22 cellular contexts compared by ENCODE assay signal in the genomic region with DNA sequence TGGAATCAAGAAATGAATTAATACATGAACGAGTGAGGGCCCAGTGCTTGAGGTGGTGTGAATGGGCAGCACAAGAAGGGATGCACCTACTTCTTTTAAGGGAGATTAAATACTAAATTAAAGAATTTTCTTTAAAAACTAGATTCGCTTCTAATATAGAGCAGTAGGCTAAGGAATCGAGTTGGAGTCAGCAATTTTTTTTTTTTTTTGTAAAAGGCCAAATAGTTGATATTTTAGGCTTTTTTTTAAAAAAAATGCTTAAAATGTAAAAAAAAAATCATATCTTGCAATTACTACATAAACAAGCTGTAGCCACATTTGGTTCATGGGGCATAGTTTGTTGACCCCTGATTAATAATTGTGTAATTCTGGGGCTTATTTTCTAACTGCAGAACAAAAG. TPM values are rescaled to one million over a fixed set of nuclear protein-coding genes. Genes with fewer than 3 reads are reported as not detected.
DNase-seq lines count a peak whose midpoint lies in the region; ATAC-seq, FAIRE-seq and TF ChIP-seq lines count a peak whose summit lies in the region.
"Had no signal": no experiment of that assay in that cellular context is flagged by ENCODE, and none has a peak within 500 bp of the region (broad histone marks: within the 10 kb centered on the region; RNA-seq: fewer than 3 reads in every experiment).

No MANE protein-coding gene starts in this region.

- intact Hi-C loops in Right ventricle myocardium inferior (cut with DNase I) (no loop called here), left ventricle myocardium inferior (cut with micrococcal nuclease) (no loop called here), K562 (cut with micrococcal nuclease) (no loop called here), right lobe of liver (cut with DNase I) (no loop called here)

- 0% methylated on average over 3 of the region's 3 CpGs for WGBS in K562 (ENCODE audit: insufficient coverage, low coverage, missing lambda C conversion rate)
- WGBS in right lobe of liver (ENCODE audit: insufficient coverage, low coverage, low lambda C conversion rate, missing lambda C conversion rate): 58% methylated on average over 3 of the region's 3 CpGs

- TF ChIP-seq POLR2A in K562 (conservative IDR thresholded peaks at IDR 0.05) (no peak), right lobe of liver (IDR thresholded peaks at IDR 0.05) (no peak)

- ATAC-seq in Right ventricle myocardium inferior (no peak), K562 (no peak), right lobe of liver (no peak), HG03135 (IDR thresholded peaks at IDR 0.05; ENCODE audit: unreplicated experiment) (no peak)
- ATAC-seq: GM12878, GM23338 had no signal

- H3K4me2 ChIP-seq in K562 (ENCODE audit: insufficient read depth, low read length): no peak overlapping the region
- H3K4me2 ChIP-seq: BLaER1 treated with 17β-estradiol and CSF1 and Interleukin-3, amounts not matched to agents 10 nM and 100 nM; GM23338 had no signal

- no peak for FAIRE-seq in K562 (lab: Jason Lieb, UNC)
- FAIRE-seq: GM12878, GM18507 had no signal

- peak; percentile 15 for DNase-seq in Right ventricle myocardium inferior (ENCODE audit: missing footprints)
- DNase-seq in left ventricle myocardium inferior: no peak
- DNase-seq in K562 (ENCODE audit: extremely low read depth in 1 of 4, low spot score in 3 of 4): no peak
- no peak for DNase-seq in right lobe of liver
- no peak for DNase-seq in SJCRH30
- DNase-seq: ACHN; AML-193; BE2C; CD4-positive, alpha-beta T cell; COR-L47; DMS153; EL; GDM1; H9; HFFc6 had no signal

- no peaks in the 10 kb centered on the region for H3K79me2 ChIP-seq in K562 (ENCODE audit: control insufficient read depth, insufficient read depth, low read length)

- TF ChIP-seq CTCF in left ventricle myocardium inferior (IDR thresholded peaks at IDR 0.05; ENCODE audit: borderline replicate concordance) (no peak), K562 (IDR thresholded peaks at IDR 0.05 in 2 of 3, conservative IDR thresholded peaks at IDR 0.05 in 1 of 3; ENCODE audit: insufficient read depth in 2 of 3, low read depth in 1 of 3, low read length in 3 of 3) (no peak), right lobe of liver (IDR thresholded peaks at IDR 0.05) (no peak)

- in situ Hi-C loops in K562 (cut with MboI): no loop called here

- no peaks in the 10 kb centered on the region for H4K20me1 ChIP-seq in K562 (replicated peaks; ENCODE audit: control insufficient read depth, insufficient read depth, low read length)
- H4K20me1 ChIP-seq: BLaER1 treated with 17β-estradiol and CSF1 and Interleukin-3, amounts not matched to agents 10 nM and 100 nM had no signal

- no TSS peak for BruUV-seq in K562 (replicated peaks; lab: Mats Ljungman, UMichigan)

- H3K36me3 ChIP-seq in left ventricle myocardium inferior (no peaks in the 10 kb centered on the region), K562 (ENCODE audit: control insufficient read depth, insufficient read depth, low read length) (no peaks in the 10 kb centered on the region), right lobe of liver (peaks cover 0 to 4% (median 0%) of the 10 kb centered on the region in 4 donors), SJCRH30 (no peaks in the 10 kb centered on the region)
- H3K36me3 ChIP-seq: BE2C; BLaER1 treated with 17β-estradiol and CSF1 and Interleukin-3, amounts not matched to agents 10 nM and 100 nM had no signal

- H3K9me3 ChIP-seq in left ventricle myocardium inferior (replicated peaks): no peaks in the 10 kb centered on the region
- H3K9me3 ChIP-seq in K562 (replicated peaks; ENCODE audit: control insufficient read depth, insufficient read depth, low read depth, low read length): no peaks in the 10 kb centered on the region
- no peaks in the 10 kb centered on the region for H3K9me3 ChIP-seq in right lobe of liver
- H3K9me3 ChIP-seq in SJCRH30 (replicated peaks): no peaks in the 10 kb centered on the region
- H3K9me3 ChIP-seq: BE2C; BLaER1 treated with 17β-estradiol and CSF1 and Interleukin-3, amounts not matched to agents 10 nM and 100 nM had no signal

- no peak overlapping the region for H3K4me3 ChIP-seq in left ventricle myocardium inferior
- no peak overlapping the region for H3K4me3 ChIP-seq in K562
- H3K4me3 ChIP-seq in right lobe of liver: no peak overlapping the region
- H3K4me3 ChIP-seq in SJCRH30: no peak overlapping the region
- H3K4me3 ChIP-seq: BLaER1 treated with 17β-estradiol and CSF1 and Interleukin-3, amounts not matched to agents 10 nM and 100 nM; GM12878; GM23338 had no signal

- CTCF ChIA-PET in K562 (lab: Yijun Ruan, JAX; ENCODE audit: low intra/inter-chr PET ratio): no interaction called here

- H3K9me1 ChIP-seq in K562 (ENCODE audit: control insufficient read depth, insufficient read depth, low read length): no peaks in the 10 kb centered on the region

- H3K27me3 ChIP-seq in left ventricle myocardium inferior (ENCODE audit: low read depth) (no peaks in the 10 kb centered on the region), K562 (ENCODE audit: control insufficient read depth in 2 of 2, insufficient read depth in 2 of 2, low read length in 2 of 2) (no peaks in the 10 kb centered on the region), right lobe of liver (no peaks in the 10 kb centered on the region), SJCRH30 (no peaks in the 10 kb centered on the region)
- H3K27me3 ChIP-seq: BE2C; BLaER1 treated with 17β-estradiol and CSF1 and Interleukin-3, amounts not matched to agents 10 nM and 100 nM had no signal

- no peak overlapping the region for H3K9ac ChIP-seq in K562 (ENCODE audit: insufficient read depth in 1 of 2, low read depth in 2 of 2, low read length in 2 of 2)
- H3K9ac ChIP-seq: BLaER1 treated with 17β-estradiol and CSF1 and Interleukin-3, amounts not matched to agents 10 nM and 100 nM had no signal

- no peak overlapping the region for H2AFZ ChIP-seq in K562 (ENCODE audit: low read depth, low read length)
- H2AFZ ChIP-seq: GM23338 had no signal

- no peak for TF ChIP-seq RAD21 in K562 (CRISPR knock-in tag; conservative IDR thresholded peaks at IDR 0.05 in 1 of 2, IDR thresholded peaks at IDR 0.05 in 1 of 2)

- H3K4me1 ChIP-seq in left ventricle myocardium inferior (no peaks in the 10 kb centered on the region), K562 (replicated peaks in 1 of 2; ENCODE audit: control insufficient read depth in 2 of 2, insufficient read depth in 2 of 2, low read length in 2 of 2) (no peaks in the 10 kb centered on the region), right lobe of liver (peaks cover 0 to 60% (median 26%) of the 10 kb centered on the region in 4 donors), SJCRH30 (no peaks in the 10 kb centered on the region)
- H3K4me1 ChIP-seq: BE2C had no signal

- POLR2A ChIA-PET in K562 (lab: Yijun Ruan, JAX): interaction anchor here (0.6 kb wide), 1 partner anchor 143 kb away, joined by 3 read pairs; no protein-coding TSS in a partner anchor

- TF ChIP-seq EP300 in K562 (IDR thresholded peaks at IDR 0.05; ENCODE audit: low read length): no peak

- H3K27ac ChIP-seq in left ventricle myocardium inferior (replicated peaks) (no peak overlapping the region), K562 (ENCODE audit: extremely low read depth, low read depth, low read length) (no peak overlapping the region), right lobe of liver (peak overlapping the region in 2 of 3 donors; percentile 16 to 17), SJCRH30 (no peak overlapping the region)
- H3K27ac ChIP-seq: 22Rv1; BLaER1 treated with 17β-estradiol and CSF1 and Interleukin-3, amounts not matched to agents 10 nM and 100 nM had no signal

TF ChIP-seq in K562, 482 proteins besides CTCF, POLR2A, EP300 and RAD21:
- TF ChIP-seq MEF2A (IDR thresholded peaks at IDR 0.05; ENCODE audit: control insufficient read depth, low read depth, low read length): no peak
- TF ChIP-seq ZNF316 (IDR thresholded peaks at IDR 0.05): peak; percentile 38; the same call in 1 of the 2 replicates
- no peak for TF ChIP-seq HIVEP1 (CRISPR knock-in tag; IDR thresholded peaks at IDR 0.05)
- TF ChIP-seq ZNF3 (CRISPR knock-in tag; IDR thresholded peaks at IDR 0.05): no peak

RNA-seq across cellular contexts. Expression of gene A1CF, which starts 31.9 kb away (rescaled TPM):
- total RNA-seq in Right ventricle myocardium inferior (not detected), left ventricle myocardium inferior (not detected), K562 (2014; rRNA removed) (not detected in 2 replicates), K562 (2014; rRNA removed; fragmentation: Illumina TruSeq; extraction: Trizol) (not detected in 2 replicates), K562 (2015; rRNA removed; fragmentation: Illumina TruSeq; extraction: Trizol) (not detected in 2 replicates), K562 (2021) (0.04 and 0.11 TPM in 2 replicates), right lobe of liver (100 to 1,000 TPM; 101 to 261 (median 171) TPM)
- total RNA-seq in K562 (2011; cell fraction: chromatin; rRNA removed; ENCODE audit: low replicate concordance): not detected in 2 replicates
- total RNA-seq in K562 (2011; cell fraction: nucleolus; rRNA removed): not detected in 2 replicates
- total RNA-seq in K562 (2011; cell fraction: nucleoplasm; rRNA removed): not detected in 2 replicates
- polyA plus RNA-seq in K562 (2011; rRNA removed) (not detected in 2 replicates), K562 (2014; fragmentation: Illumina TruSeq; extraction: Trizol) (not detected in 2 replicates), K562 (2014; fragmentation: Nextera tagmentation; extraction: Ambion mirVana) (not detected), K562 (2014; rRNA removed) (not detected in 2 replicates)
- not detected in 2 replicates for polyA plus RNA-seq in K562 (2011; cell fraction: cytosol; rRNA removed)
- not detected in 2 replicates for polyA plus RNA-seq in K562 (2011; cell fraction: nucleus; rRNA removed)
- polyA plus RNA-seq in K562 (2012): 0.01 and 0.04 TPM in 2 replicates
- not detected in 2 replicates for polyA minus RNA-seq in K562 (2011; rRNA and poly(A)+ RNA removed)
- polyA minus RNA-seq in K562 (2011; cell fraction: cytosol; rRNA and poly(A)+ RNA removed): not detected in 2 replicates
- not detected in 2 replicates for polyA minus RNA-seq in K562 (2011; cell fraction: nucleus; rRNA and poly(A)+ RNA removed)
- 0.03 TPM in 1 of 2 replicates, not detected in the other for total RNA-seq in SJCRH30 (2014; rRNA removed; shearing (Covaris generic))
- total RNA-seq: CD4-positive, alpha-beta T cell; GM23338; H9; HFFc6 had no signal
- polyA plus RNA-seq: CD14-positive monocyte, GM12878 had no signal

Comparison
In these comparisons a context has a peak if more than half of its experiments do, and no peak if none do; other contexts are left out.
1. H3K27ac ChIP-seq: peak in right lobe of liver (2 of 3); none in left ventricle myocardium inferior (single experiment), K562 (single experiment) and SJCRH30 (single experiment).
2. RNA of gene A1CF, which starts 31.9 kb away (total RNA-seq): 101 to 261 TPM in right lobe of liver; not detected in Right ventricle myocardium inferior (single experiment), not detected in left ventricle myocardium inferior (single experiment), 0.04 to 0.11 TPM in K562 and 0.03 TPM in SJCRH30; every median in the first group is over 10 times any median in the second.